7 cellular contexts compared by ENCODE assay signal in the genomic region with DNA sequence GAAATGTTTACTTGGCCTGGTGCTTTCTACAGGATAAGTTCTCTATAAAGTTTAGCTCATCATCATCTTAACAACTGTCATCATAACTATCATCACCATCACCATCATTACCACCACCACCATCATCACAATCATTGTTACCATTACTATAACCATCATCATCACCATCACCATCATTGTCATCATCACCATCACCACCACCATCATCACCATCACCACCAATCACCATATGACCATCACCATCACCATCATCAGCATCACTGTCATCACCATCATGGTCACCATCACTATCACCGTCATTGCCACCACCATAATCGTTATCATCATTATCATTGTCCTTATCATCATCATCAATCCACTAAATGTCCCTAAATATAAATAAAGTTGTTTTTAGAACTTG.
"Had no signal": no experiment of that assay in that cellular context is flagged by ENCODE, and none has a peak within 500 bp of the region (broad histone marks: within the 10 kb centered on the region; RNA-seq: fewer than 3 reads in every experiment).

No MANE protein-coding gene starts in this region.

- H3K36me3 ChIP-seq: HAP-1 had no signal

- DNase-seq: H7, KBM-7 had no signal

- H3K27ac ChIP-seq: HL-60, KMS-11 had no signal

- H3K4me3 ChIP-seq: GM23338, HAP-1 had no signal

- H3K4me1 ChIP-seq: HAP-1 had no signal

- H3K4me2 ChIP-seq: GM23338, KMS-11 had no signal

- H3K9ac ChIP-seq: KMS-11 had no signal

- ATAC-seq: GM23338, HCT116 had no signal

- H3K9me3 ChIP-seq: HAP-1 had no signal

- H2AFZ ChIP-seq: GM23338 had no signal
